15 cellular contexts compared by ENCODE assay signal in the genomic region with DNA sequence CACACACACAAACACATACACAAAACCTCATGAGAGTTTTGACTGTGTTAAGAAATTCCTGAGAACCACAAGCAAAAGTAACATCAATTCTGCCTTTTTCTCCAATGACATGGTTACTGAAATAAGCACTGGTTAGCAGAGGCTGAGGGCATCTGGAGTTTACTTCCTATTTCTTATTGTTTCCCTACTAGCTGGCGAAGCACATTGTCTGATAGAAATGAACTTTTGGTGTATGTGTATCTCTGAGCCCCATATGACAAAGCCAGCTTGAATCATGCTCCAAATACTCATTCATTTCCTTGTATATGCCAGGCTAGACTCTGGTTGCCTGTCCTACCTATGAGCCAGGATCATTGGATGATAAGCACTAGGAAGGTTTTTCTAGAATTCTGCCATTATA.
"Had no signal": no experiment of that assay in that cellular context is flagged by ENCODE, and none has a peak within 500 bp of the region (broad histone marks: within the 10 kb centered on the region; RNA-seq: fewer than 3 reads in every experiment).

No MANE protein-coding gene starts in this region.

- H3K27me3 ChIP-seq: cardiac muscle cell, sigmoid colon, suprapubic skin had no signal

- DNase-seq: activated CD8-positive, alpha-beta memory T cell treated with anti-CD3 and anti-CD28 coated beads, Interleukin-2, amount 10 ng/mL, durations not matched to agents 7 days and 5 days; activated effector memory CD4-positive, alpha-beta T cell treated with Interleukin-2 at 50 U/mL for 16 hours; activated T-cell treated with anti-CD3 and anti-CD28 coated beads, Interleukin-2, amount 50 U/mL, for 24 hours; amygdala; head of caudate nucleus; natural killer cell; occipital lobe; sigmoid colon; stimulated activated CD4-positive, alpha-beta T cell treated with anti-CD3 and anti-CD28 coated beads, Interleukin-12 subunit alpha, Interleukin-12 subunit beta, amount 100 ng/mL, for 4 hours; stimulated activated naive CD4-positive, alpha-beta T cell treated with Interleukin-2 at 50 U/mL for 16 hours; T-helper 17 cell had no signal

- H3K9me3 ChIP-seq: sigmoid colon, suprapubic skin had no signal

- H3K4me1 ChIP-seq: sigmoid colon had no signal

- H3K36me3 ChIP-seq: cardiac muscle cell, sigmoid colon, suprapubic skin had no signal

- H3K27ac ChIP-seq: cardiac muscle cell, sigmoid colon, suprapubic skin had no signal

- H3K9me3 Mint-ChIP-seq: activated naive CD4-positive, alpha-beta T cell treated with anti-CD3 and anti-CD28 coated beads, Interleukin-2, amount 50 U/mL, for 24 hours; type B pancreatic cell had no signal

- H3K4me1 Mint-ChIP-seq: activated naive CD4-positive, alpha-beta T cell treated with anti-CD3 and anti-CD28 coated beads, Interleukin-2, amount 50 U/mL, for 24 hours; natural killer cell; T-helper 17 cell had no signal

- H3K36me3 Mint-ChIP-seq: activated CD8-positive, alpha-beta memory T cell treated with anti-CD3 and anti-CD28 coated beads, Interleukin-2, amount 10 ng/mL, durations not matched to agents 7 days and 5 days; activated naive CD4-positive, alpha-beta T cell treated with anti-CD3 and anti-CD28 coated beads, Interleukin-2, amount 50 U/mL, for 24 hours; natural killer cell; type B pancreatic cell had no signal

- H3K4me3 ChIP-seq: cardiac muscle cell, sigmoid colon, suprapubic skin had no signal

- H3K27ac Mint-ChIP-seq: activated CD8-positive, alpha-beta memory T cell treated with anti-CD3 and anti-CD28 coated beads, Interleukin-2, amount 10 ng/mL, durations not matched to agents 7 days and 5 days; activated naive CD4-positive, alpha-beta T cell treated with anti-CD3 and anti-CD28 coated beads, Interleukin-2, amount 50 U/mL, for 24 hours; activated T-cell treated with anti-CD3 and anti-CD28 coated beads, Interleukin-2, amount 50 U/mL, for 24 hours; natural killer cell; T-helper 17 cell; type B pancreatic cell had no signal

- H3K4me3 Mint-ChIP-seq: activated CD8-positive, alpha-beta memory T cell treated with anti-CD3 and anti-CD28 coated beads, Interleukin-2, amount 10 ng/mL, durations not matched to agents 7 days and 5 days; activated naive CD4-positive, alpha-beta T cell treated with anti-CD3 and anti-CD28 coated beads, Interleukin-2, amount 50 U/mL, for 24 hours; activated T-cell treated with anti-CD3 and anti-CD28 coated beads, Interleukin-2, amount 50 U/mL, for 24 hours; natural killer cell; T-helper 17 cell; type B pancreatic cell had no signal

- H3K27me3 Mint-ChIP-seq: activated CD8-positive, alpha-beta memory T cell treated with anti-CD3 and anti-CD28 coated beads, Interleukin-2, amount 10 ng/mL, durations not matched to agents 7 days and 5 days; activated naive CD4-positive, alpha-beta T cell treated with anti-CD3 and anti-CD28 coated beads, Interleukin-2, amount 50 U/mL, for 24 hours; activated T-cell treated with anti-CD3 and anti-CD28 coated beads, Interleukin-2, amount 50 U/mL, for 24 hours; T-helper 17 cell had no signal
